Comparison of ENCODE assay signal across 9 cellular contexts in genomic region chr20:53001502-53002301, GRCh38. TPM values are rescaled to one million over a fixed set of nuclear protein-coding genes. Genes with fewer than 3 reads are reported as not detected.
DNase-seq lines count a peak whose midpoint lies in the region; ATAC-seq and TF ChIP-seq lines count a peak whose summit lies in the region.
"Had no signal": no experiment of that assay in that cellular context is flagged by ENCODE, and none has a peak within 500 bp of the region (broad histone marks: within the 10 kb centered on the region; RNA-seq: fewer than 3 reads in every experiment).

No MANE protein-coding gene starts in this region.

- H3K4me3 ChIP-seq in OCI-LY3 (ENCODE audit: low read length) (peak overlapping the region; percentile 73), tibial nerve (no peak overlapping the region), colonic mucosa (no peak overlapping the region)

- no peak for TF ChIP-seq POLR2A in tibial nerve (IDR thresholded peaks at IDR 0.05)

- ATAC-seq in GM18517 (IDR thresholded peaks at IDR 0.05; ENCODE audit: unreplicated experiment) (peak; percentile 71), GM21529 (IDR thresholded peaks at IDR 0.05; ENCODE audit: unreplicated experiment) (peak; percentile 70)

- peak overlapping the region; percentile 94 for H3K27ac Mint-ChIP-seq in mesothelial cell of epicardium

- intact Hi-C loops in colonic mucosa (cut with DNase I) = no loop called here

- 54 to 64% methylated on average over 9 of the region's 9 CpGs for WGBS in tibial nerve, 2 donors

- DNase-seq in mesothelial cell of epicardium (ENCODE audit: low spot score in 2 of 2, unreplicated experiment in 2 of 2) (no peak), medulla oblongata (ENCODE audit: extremely low spot score) (no peak), tibial nerve (ENCODE audit: low spot score in 2 of 2) (no peak), NCI-H2171 treated with DMSO at 0.1 percent for 48 hours (lab: John Stamatoyannopoulos, UW) (no peak), colonic mucosa (no peak)
- DNase-seq: midbrain had no signal

- peak overlapping the region; percentile 80 for H3K4me2 ChIP-seq in OCI-LY3 (ENCODE audit: low read length)

- H2AFZ ChIP-seq in OCI-LY3 (ENCODE audit: low read depth, low read length) = peak overlapping the region; percentile 80

- TF ChIP-seq EP300 in tibial nerve (IDR thresholded peaks at IDR 0.05) = no peak

- H3K4me1 ChIP-seq in OCI-LY3 (ENCODE audit: low read length) (peaks cover 36% of the 10 kb centered on the region), tibial nerve (no peaks in the 10 kb centered on the region), colonic mucosa (no peaks in the 10 kb centered on the region)

- H3K4me3 Mint-ChIP-seq in mesothelial cell of epicardium = no peak overlapping the region

- no peaks in the 10 kb centered on the region for H3K9me3 Mint-ChIP-seq in mesothelial cell of epicardium

- H4K20me1 ChIP-seq in OCI-LY3 (ENCODE audit: insufficient read depth, low read length) = no peaks in the 10 kb centered on the region

- peaks cover 9% of the 10 kb centered on the region; the same call in 1 of the 2 replicates for H3K79me2 ChIP-seq in OCI-LY3 (ENCODE audit: low read length)

- peaks cover 2% of the 10 kb centered on the region for H3K36me3 Mint-ChIP-seq in mesothelial cell of epicardium

- peaks cover 53% of the 10 kb centered on the region for H3K4me1 Mint-ChIP-seq in mesothelial cell of epicardium

- no peak for TF ChIP-seq CTCF in OCI-LY3 (IDR thresholded peaks at IDR 0.05; ENCODE audit: low read depth, low read length)
- TF ChIP-seq CTCF in mesothelial cell of epicardium (IDR thresholded peaks at IDR 0.05; ENCODE audit: unreplicated experiment) = no peak
- TF ChIP-seq CTCF in tibial nerve (IDR thresholded peaks at IDR 0.05) = no peak
- no peak for TF ChIP-seq CTCF in colonic mucosa (IDR thresholded peaks at IDR 0.05)

- no peaks in the 10 kb centered on the region for H3K27me3 ChIP-seq in OCI-LY3 (ENCODE audit: low read depth, low read length)
- no peaks in the 10 kb centered on the region for H3K27me3 ChIP-seq in tibial nerve
- H3K27me3 ChIP-seq in colonic mucosa = no peaks in the 10 kb centered on the region

- H3K36me3 ChIP-seq in OCI-LY3 (replicated peaks; ENCODE audit: low read depth, low read length) (no peaks in the 10 kb centered on the region), tibial nerve (no peaks in the 10 kb centered on the region), colonic mucosa (no peaks in the 10 kb centered on the region)

- no peaks in the 10 kb centered on the region for H3K27me3 Mint-ChIP-seq in mesothelial cell of epicardium (ENCODE audit: low read depth)

- H3K9ac ChIP-seq in OCI-LY3 (ENCODE audit: low read length) = peak overlapping the region; percentile 66
- no peak overlapping the region for H3K9ac ChIP-seq in colonic mucosa (ENCODE audit: low read depth in 2 of 2, low read length in 2 of 2)

- H3K9me3 ChIP-seq in OCI-LY3 (ENCODE audit: insufficient read depth, low read length) (no peaks in the 10 kb centered on the region), tibial nerve (no peaks in the 10 kb centered on the region), colonic mucosa (no peaks in the 10 kb centered on the region)

- H3K27ac ChIP-seq in OCI-LY3 (ENCODE audit: low read length) = peak overlapping the region; percentile 91
- H3K27ac ChIP-seq in tibial nerve = peak overlapping the region in 2 of 4 donors; percentile 24 to 56
- no peak overlapping the region for H3K27ac ChIP-seq in colonic mucosa

RNA-seq across cellular contexts. Expression of gene TSHZ2, which starts 29.5 kb away (rescaled TPM):
- total RNA-seq in mesothelial cell of epicardium = 28.8 to 31.0 TPM (median 29.1 TPM) in 3 replicates
- 10 to 100 TPM; 20.9 to 33.7 (median 25.1) TPM for total RNA-seq in tibial nerve
- 1 to 10 TPM; 2.1 to 3.1 TPM for total RNA-seq in colonic mucosa
